ENCODE assay signal across 1 cellular context in the genomic region with DNA sequence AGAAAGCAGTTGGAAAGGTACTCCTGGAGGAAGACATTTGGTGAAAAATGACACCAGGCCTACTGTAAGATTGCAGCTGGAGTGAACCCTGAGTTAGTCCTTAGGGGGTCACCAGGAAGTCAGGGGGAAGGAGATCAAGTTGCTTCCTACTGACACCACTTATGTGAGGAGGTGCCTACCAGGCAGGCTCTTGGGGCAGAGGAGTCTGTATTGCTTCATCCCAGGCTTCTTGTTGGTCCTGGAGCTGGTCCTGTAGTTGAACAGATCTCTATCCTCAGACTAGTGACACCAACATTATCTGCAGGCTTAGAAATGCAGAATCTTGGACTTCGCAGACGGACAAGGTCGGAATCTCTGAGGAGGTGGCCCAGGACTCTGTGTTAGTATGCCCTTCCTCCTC.
TF ChIP-seq lines count a peak whose summit lies in the region.

No MANE protein-coding gene starts in this region.

TF ChIP-seq in HepG2, 621 proteins besides CTCF, POLR2A, EP300 and RAD21 (continued from another document):
- TF ChIP-seq, protein P1, sequence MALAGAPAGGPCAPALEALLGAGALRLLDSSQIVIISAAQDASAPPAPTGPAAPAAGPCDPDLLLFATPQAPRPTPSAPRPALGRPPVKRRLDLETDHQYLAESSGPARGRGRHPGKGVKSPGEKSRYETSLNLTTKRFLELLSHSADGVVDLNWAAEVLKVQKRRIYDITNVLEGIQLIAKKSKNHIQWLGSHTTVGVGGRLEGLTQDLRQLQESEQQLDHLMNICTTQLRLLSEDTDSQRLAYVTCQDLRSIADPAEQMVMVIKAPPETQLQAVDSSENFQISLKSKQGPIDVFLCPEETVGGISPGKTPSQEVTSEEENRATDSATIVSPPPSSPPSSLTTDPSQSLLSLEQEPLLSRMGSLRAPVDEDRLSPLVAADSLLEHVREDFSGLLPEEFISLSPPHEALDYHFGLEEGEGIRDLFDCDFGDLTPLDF (CRISPR knock-in tag; IDR thresholded peaks at IDR 0.05) = no peak
- TF ChIP-seq KLF13 (CRISPR knock-in tag; IDR thresholded peaks at IDR 0.05) (no peak), ONECUT2 (CRISPR knock-in tag; IDR thresholded peaks at IDR 0.05) (no peak), STAT5B (CRISPR knock-in tag; IDR thresholded peaks at IDR 0.05) (no peak), BHLHE40 (IDR thresholded peaks at IDR 0.05; ENCODE audit: low read length) (no peak), ZNF841 (CRISPR knock-in tag; IDR thresholded peaks at IDR 0.05; ENCODE audit: borderline replicate concordance) (no peak), ZNF550 (CRISPR knock-in tag; IDR thresholded peaks at IDR 0.05; ENCODE audit: borderline replicate concordance) (no peak), ZNF572 (CRISPR knock-in tag; IDR thresholded peaks at IDR 0.05) (no peak), ZNF619 (CRISPR knock-in tag; IDR thresholded peaks at IDR 0.05) (no peak), JDP2 (CRISPR knock-in tag; IDR thresholded peaks at IDR 0.05; ENCODE audit: borderline replicate concordance) (no peak), PCBP2 (optimal IDR thresholded peaks at IDR 0.05; ENCODE audit: low read depth, low read length, poor library complexity, severe bottlenecking) (no peak), TBL1XR1 (IDR thresholded peaks at IDR 0.05; ENCODE audit: borderline replicate concordance, low read length, partially characterized antibody) (no peak), ARNTL (CRISPR knock-in tag; IDR thresholded peaks at IDR 0.05) (no peak)
- TF ChIP-seq, protein P2, sequence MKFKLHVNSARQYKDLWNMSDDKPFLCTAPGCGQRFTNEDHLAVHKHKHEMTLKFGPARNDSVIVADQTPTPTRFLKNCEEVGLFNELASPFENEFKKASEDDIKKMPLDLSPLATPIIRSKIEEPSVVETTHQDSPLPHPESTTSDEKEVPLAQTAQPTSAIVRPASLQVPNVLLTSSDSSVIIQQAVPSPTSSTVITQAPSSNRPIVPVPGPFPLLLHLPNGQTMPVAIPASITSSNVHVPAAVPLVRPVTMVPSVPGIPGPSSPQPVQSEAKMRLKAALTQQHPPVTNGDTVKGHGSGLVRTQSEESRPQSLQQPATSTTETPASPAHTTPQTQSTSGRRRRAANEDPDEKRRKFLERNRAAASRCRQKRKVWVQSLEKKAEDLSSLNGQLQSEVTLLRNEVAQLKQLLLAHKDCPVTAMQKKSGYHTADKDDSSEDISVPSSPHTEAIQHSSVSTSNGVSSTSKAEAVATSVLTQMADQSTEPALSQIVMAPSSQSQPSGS (CRISPR knock-in tag; IDR thresholded peaks at IDR 0.05) = no peak
- TF ChIP-seq, protein P3, sequence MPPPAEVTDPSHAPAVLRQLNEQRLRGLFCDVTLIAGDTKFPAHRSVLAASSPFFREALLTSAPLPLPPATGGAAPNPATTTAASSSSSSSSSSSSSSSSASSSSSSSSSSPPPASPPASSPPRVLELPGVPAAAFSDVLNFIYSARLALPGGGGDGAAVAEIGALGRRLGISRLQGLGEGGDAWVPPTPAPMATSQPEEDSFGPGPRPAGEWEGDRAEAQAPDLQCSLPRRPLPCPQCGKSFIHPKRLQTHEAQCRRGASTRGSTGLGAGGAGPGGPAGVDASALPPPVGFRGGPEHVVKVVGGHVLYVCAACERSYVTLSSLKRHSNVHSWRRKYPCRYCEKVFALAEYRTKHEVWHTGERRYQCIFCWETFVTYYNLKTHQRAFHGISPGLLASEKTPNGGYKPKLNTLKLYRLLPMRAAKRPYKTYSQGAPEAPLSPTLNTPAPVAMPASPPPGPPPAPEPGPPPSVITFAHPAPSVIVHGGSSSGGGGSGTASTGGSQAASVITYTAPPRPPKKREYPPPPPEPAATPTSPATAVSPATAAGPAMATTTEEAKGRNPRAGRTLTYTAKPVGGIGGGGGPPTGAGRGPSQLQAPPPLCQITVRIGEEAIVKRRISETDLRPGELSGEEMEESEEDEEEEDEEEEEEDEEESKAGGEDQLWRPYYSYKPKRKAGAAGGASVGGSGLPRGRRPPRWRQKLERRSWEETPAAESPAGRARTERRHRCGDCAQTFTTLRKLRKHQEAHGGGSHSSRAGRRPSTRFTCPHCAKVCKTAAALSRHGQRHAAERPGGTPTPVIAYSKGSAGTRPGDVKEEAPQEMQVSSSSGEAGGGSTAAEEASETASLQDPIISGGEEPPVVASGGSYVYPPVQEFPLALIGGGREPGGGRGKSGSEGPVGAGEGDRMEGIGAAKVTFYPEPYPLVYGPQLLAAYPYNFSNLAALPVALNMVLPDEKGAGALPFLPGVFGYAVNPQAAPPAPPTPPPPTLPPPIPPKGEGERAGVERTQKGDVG (CRISPR knock-in tag; IDR thresholded peaks at IDR 0.05; ENCODE audit: borderline replicate concordance) = no peak
- TF ChIP-seq, protein P4, sequence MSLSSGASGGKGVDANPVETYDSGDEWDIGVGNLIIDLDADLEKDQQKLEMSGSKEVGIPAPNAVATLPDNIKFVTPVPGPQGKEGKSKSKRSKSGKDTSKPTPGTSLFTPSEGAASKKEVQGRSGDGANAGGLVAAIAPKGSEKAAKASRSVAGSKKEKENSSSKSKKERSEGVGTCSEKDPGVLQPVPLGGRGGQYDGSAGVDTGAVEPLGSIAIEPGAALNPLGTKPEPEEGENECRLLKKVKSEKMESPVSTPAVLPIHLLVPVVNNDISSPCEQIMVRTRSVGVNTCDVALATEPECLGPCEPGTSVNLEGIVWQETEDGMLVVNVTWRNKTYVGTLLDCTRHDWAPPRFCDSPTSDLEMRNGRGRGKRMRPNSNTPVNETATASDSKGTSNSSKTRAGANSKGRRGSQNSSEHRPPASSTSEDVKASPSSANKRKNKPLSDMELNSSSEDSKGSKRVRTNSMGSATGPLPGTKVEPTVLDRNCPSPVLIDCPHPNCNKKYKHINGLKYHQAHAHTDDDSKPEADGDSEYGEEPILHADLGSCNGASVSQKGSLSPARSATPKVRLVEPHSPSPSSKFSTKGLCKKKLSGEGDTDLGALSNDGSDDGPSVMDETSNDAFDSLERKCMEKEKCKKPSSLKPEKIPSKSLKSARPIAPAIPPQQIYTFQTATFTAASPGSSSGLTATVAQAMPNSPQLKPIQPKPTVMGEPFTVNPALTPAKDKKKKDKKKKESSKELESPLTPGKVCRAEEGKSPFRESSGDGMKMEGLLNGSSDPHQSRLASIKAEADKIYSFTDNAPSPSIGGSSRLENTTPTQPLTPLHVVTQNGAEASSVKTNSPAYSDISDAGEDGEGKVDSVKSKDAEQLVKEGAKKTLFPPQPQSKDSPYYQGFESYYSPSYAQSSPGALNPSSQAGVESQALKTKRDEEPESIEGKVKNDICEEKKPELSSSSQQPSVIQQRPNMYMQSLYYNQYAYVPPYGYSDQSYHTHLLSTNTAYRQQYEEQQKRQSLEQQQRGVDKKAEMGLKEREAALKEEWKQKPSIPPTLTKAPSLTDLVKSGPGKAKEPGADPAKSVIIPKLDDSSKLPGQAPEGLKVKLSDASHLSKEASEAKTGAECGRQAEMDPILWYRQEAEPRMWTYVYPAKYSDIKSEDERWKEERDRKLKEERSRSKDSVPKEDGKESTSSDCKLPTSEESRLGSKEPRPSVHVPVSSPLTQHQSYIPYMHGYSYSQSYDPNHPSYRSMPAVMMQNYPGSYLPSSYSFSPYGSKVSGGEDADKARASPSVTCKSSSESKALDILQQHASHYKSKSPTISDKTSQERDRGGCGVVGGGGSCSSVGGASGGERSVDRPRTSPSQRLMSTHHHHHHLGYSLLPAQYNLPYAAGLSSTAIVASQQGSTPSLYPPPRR (CRISPR knock-in tag; IDR thresholded peaks at IDR 0.05; ENCODE audit: borderline replicate concordance) = no peak
